8 cellular contexts compared by ENCODE assay signal in the genomic region with DNA sequence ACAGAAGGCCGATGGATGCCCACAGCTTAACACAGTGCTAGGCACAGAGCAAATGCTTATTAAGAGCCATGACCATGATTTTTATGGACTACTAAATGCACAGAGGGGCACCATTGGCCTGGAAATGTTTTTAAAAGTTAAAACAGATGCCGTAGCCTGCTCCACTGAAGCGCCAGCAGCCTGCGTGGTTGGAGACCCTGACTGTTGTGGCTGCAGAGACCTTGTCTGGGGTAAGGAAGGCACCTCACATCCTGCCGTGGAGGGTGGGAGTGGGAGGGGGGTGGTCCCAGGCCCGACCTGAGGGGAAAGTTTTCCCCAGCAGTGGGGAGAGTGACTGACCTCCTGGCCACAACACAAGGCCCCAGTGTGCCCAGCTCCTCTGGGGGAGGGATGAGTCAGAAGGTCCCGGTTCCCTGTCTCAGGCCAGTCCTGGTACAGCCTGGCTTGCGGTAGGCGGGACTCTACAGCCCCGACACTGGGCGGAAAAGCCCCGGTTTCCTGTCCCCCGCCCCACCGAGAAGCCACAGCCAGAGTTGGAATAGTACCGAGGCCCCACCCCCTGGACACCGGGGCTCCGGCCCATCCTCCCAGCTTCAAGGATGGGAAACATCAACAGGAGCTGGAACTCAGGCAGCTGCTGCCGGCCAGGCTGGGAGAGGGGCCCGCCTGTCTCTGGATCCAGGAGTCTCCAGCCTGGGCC. TPM values are rescaled to one million over a fixed set of nuclear protein-coding genes. Genes with fewer than 3 reads are reported as not detected.
A peak's percentile ranks its signal among the peaks of the same experiment; 100 is the strongest.
DNase-seq lines count a peak whose midpoint lies in the region; ATAC-seq, FAIRE-seq and TF ChIP-seq lines count a peak whose summit lies in the region.

No MANE protein-coding gene starts in this region.

- H3K9me3 ChIP-seq in lung (ENCODE audit: control insufficient read depth in 2 of 2, insufficient read depth in 1 of 2, low read length in 1 of 2), result no peaks in the 10 kb centered on the region

- no peaks in the 10 kb centered on the region for H3K36me3 Mint-ChIP-seq in activated CD4-positive, alpha-beta memory T cell treated with anti-CD3 and anti-CD28 coated beads for 36 hours
- no peaks in the 10 kb centered on the region for H3K36me3 Mint-ChIP-seq in activated CD4-positive, alpha-beta memory T cell treated with anti-CD3 and anti-CD28 coated beads, Interleukin-2, amount 10 ng/mL, durations not matched to agents 7 days and 5 days (ENCODE audit: low read depth)

- peaks cover 5% of the 10 kb centered on the region for H3K4me1 Mint-ChIP-seq in activated CD4-positive, alpha-beta memory T cell treated with anti-CD3 and anti-CD28 coated beads for 36 hours (ENCODE audit: low read depth)
- peaks cover 2% of the 10 kb centered on the region for H3K4me1 Mint-ChIP-seq in activated CD4-positive, alpha-beta memory T cell treated with anti-CD3 and anti-CD28 coated beads, Interleukin-2, amount 10 ng/mL, durations not matched to agents 7 days and 5 days

- H3K4me3 Mint-ChIP-seq in activated CD4-positive, alpha-beta memory T cell treated with anti-CD3 and anti-CD28 coated beads for 36 hours, result no peak overlapping the region
- H3K4me3 Mint-ChIP-seq in activated CD4-positive, alpha-beta memory T cell treated with anti-CD3 and anti-CD28 coated beads, Interleukin-2, amount 10 ng/mL, durations not matched to agents 7 days and 5 days, result no peak overlapping the region

- no peak overlapping the region for H3K4me3 ChIP-seq in lung

- FAIRE-seq in urothelium cell line (lab: Jason Lieb, UNC), result no peak

- 14% methylated on average over 17 to 19 of the region's 19 CpGs for WGBS in lung, 2 donors

- H3K27me3 ChIP-seq in lung (ENCODE audit: control insufficient read depth, insufficient read depth), result no peaks in the 10 kb centered on the region

- no peaks in the 10 kb centered on the region for H3K9me3 Mint-ChIP-seq in activated CD4-positive, alpha-beta memory T cell treated with anti-CD3 and anti-CD28 coated beads for 36 hours
- no peaks in the 10 kb centered on the region for H3K9me3 Mint-ChIP-seq in activated CD4-positive, alpha-beta memory T cell treated with anti-CD3 and anti-CD28 coated beads, Interleukin-2, amount 10 ng/mL, durations not matched to agents 7 days and 5 days

- peak overlapping the region in 1 of 2 donors; percentile 71 for H3K27ac ChIP-seq in lung (ENCODE audit: low read depth in 1 of 2, low read length in 1 of 2)

- H3K27ac Mint-ChIP-seq in activated CD4-positive, alpha-beta memory T cell treated with anti-CD3 and anti-CD28 coated beads for 36 hours, result no peak overlapping the region
- no peak overlapping the region for H3K27ac Mint-ChIP-seq in activated CD4-positive, alpha-beta memory T cell treated with anti-CD3 and anti-CD28 coated beads, Interleukin-2, amount 10 ng/mL, durations not matched to agents 7 days and 5 days

- H3K36me3 ChIP-seq in lung (ENCODE audit: control insufficient read depth in 2 of 2, insufficient read depth in 2 of 2, low read length in 2 of 2), result no peaks in the 10 kb centered on the region

- DNase-seq in activated CD4-positive, alpha-beta memory T cell treated with anti-CD3 and anti-CD28 coated beads for 36 hours, result peak; percentile 15
- DNase-seq in activated CD4-positive, alpha-beta memory T cell treated with anti-CD3 and anti-CD28 coated beads, Interleukin-2, amount 10 ng/mL, durations not matched to agents 7 days and 5 days, result no peak
- DNase-seq in dermis blood vessel endothelial cell (peak; percentile 93), lung (ENCODE audit: low spot score) (peak; percentile 52), urothelium cell line (ENCODE audit: low spot score) (peak; percentile 77), OCI-M1 (lab: John Stamatoyannopoulos, UW) (no peak)
- DNase-seq in activated naive CD4-positive, alpha-beta T cell (lab: John Stamatoyannopoulos, UW), result no peak

- no peak for TF ChIP-seq CTCF in lung (IDR thresholded peaks at IDR 0.05; ENCODE audit: control extremely low read depth, extremely low read depth)

- ATAC-seq in lung (ENCODE audit: insufficient read depth, low FRiP score), result peak; percentile 61
- no peak for ATAC-seq in HG02571 (IDR thresholded peaks at IDR 0.05; ENCODE audit: unreplicated experiment)

- peaks cover 0 to 5% of the 10 kb centered on the region in 2 donors for H3K4me1 ChIP-seq in lung (ENCODE audit: control insufficient read depth in 2 of 2, insufficient read depth in 2 of 2, low read length in 2 of 2)

- intact Hi-C loops in activated CD4-positive, alpha-beta memory T cell treated with anti-CD3 and anti-CD28 coated beads for 36 hours (cut with micrococcal nuclease), result loop anchor here (5.0 kb wide), 1 partner anchor 114 kb away; no protein-coding TSS in a partner anchor

- POLR2A ChIA-PET in activated CD4-positive, alpha-beta memory T cell treated with anti-CD3 and anti-CD28 coated beads for 36 hours (lab: Charles Lee), result no interaction called here
- POLR2A ChIA-PET in activated CD4-positive, alpha-beta memory T cell treated with anti-CD3 and anti-CD28 coated beads, Interleukin-2, amount 10 ng/mL, durations not matched to agents 7 days and 5 days (lab: Charles Lee), result no interaction called here

- peaks cover 38% of the 10 kb centered on the region for H3K27me3 Mint-ChIP-seq in activated CD4-positive, alpha-beta memory T cell treated with anti-CD3 and anti-CD28 coated beads for 36 hours
- H3K27me3 Mint-ChIP-seq in activated CD4-positive, alpha-beta memory T cell treated with anti-CD3 and anti-CD28 coated beads, Interleukin-2, amount 10 ng/mL, durations not matched to agents 7 days and 5 days, result peaks cover 33% of the 10 kb centered on the region

- CTCF ChIA-PET in activated CD4-positive, alpha-beta memory T cell treated with anti-CD3 and anti-CD28 coated beads for 36 hours (lab: Charles Lee), result interaction anchor here (1.7 to 11.4 kb wide), 3 partner anchors 13 to 287 kb away, joined by 6 to 128 read pairs (median 32); no protein-coding TSS in a partner anchor
- CTCF ChIA-PET in activated CD4-positive, alpha-beta memory T cell treated with anti-CD3 and anti-CD28 coated beads, Interleukin-2, amount 10 ng/mL, durations not matched to agents 7 days and 5 days (lab: Charles Lee), result interaction anchor here (1.2 to 1.5 kb wide), 2 partner anchors 8 to 287 kb away, joined by 3 read pairs; no protein-coding TSS in a partner anchor

RNA-seq across cellular contexts. Expression of a gene that starts 7.0 kb away (rescaled TPM):
- under 1 TPM; 0.24 to 0.44 TPM for total RNA-seq in activated CD4-positive, alpha-beta memory T cell treated with anti-CD3 and anti-CD28 coated beads for 36 hours
- total RNA-seq in activated CD4-positive, alpha-beta memory T cell treated with anti-CD3 and anti-CD28 coated beads, Interleukin-2, amount 10 ng/mL, durations not matched to agents 7 days and 5 days, result not detected
- 15.7 and 23.1 TPM in 2 replicates for total RNA-seq in dermis blood vessel endothelial cell
- 1 to 10 TPM; 1.8 to 2.4 TPM for total RNA-seq in lung
- polyA plus RNA-seq in lung, result 1 to 10 TPM; 1.7 to 2.0 TPM

Comparison
In these comparisons a context has a peak if more than half of its experiments do, and no peak if none do; other contexts are left out.
1. DNase-seq: peak in activated CD4-positive, alpha-beta memory T cell treated with anti-CD3 and anti-CD28 coated beads for 36 hours (single experiment), dermis blood vessel endothelial cell (single experiment), lung (single experiment) and urothelium cell line (single experiment); none in activated CD4-positive, alpha-beta memory T cell treated with anti-CD3 and anti-CD28 coated beads, Interleukin-2, amount 10 ng/mL, durations not matched to agents 7 days and 5 days (single experiment), OCI-M1 (single experiment) and activated naive CD4-positive, alpha-beta T cell (0 of 4).